In the genomic region with DNA sequence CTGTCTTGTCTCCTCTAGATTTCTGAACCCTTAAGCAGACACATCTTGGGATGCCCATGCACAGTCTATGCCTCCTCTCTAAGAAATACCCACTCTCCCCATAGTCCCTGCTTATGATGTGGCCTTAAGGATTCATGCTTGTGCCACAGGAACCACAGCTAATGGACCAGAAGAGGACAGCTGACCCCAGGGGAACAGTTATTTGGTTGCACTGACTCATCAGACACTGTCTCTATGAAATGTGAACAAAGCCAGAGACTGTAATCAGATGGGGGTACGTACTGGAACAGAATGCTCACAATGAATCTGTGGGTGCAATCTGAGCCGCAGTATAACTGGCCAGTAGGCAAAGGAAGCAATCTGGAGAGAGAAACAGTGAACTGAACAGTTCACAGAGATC, we compare ENCODE assay signal across 13 cellular contexts.
"Had no signal": no experiment of that assay in that cellular context is flagged by ENCODE, and none has a peak within 500 bp of the region (broad histone marks: within the 10 kb centered on the region; RNA-seq: fewer than 3 reads in every experiment).

No MANE protein-coding gene starts in this region.

- ATAC-seq: body of pancreas; left lobe of liver; naive thymus-derived CD4-positive, alpha-beta T cell; pancreas; upper lobe of right lung had no signal

- H3K27ac ChIP-seq: body of pancreas, pancreas, upper lobe of right lung, WERI-Rb-1 had no signal

- DNase-seq: activated CD4-positive, alpha-beta T cell treated with anti-CD3 and anti-CD28 coated beads, Interleukin-2, amount 50 U/mL, for 48 hours; activated gamma-delta T cell treated with Interleukin-2 at 50 U/mL for 16 hours; activated T-cell treated with anti-CD3 and anti-CD28 coated beads for 4 hours; body of pancreas; glutamatergic neuron; hypothalamus; midbrain; naive thymus-derived CD4-positive, alpha-beta T cell; pancreas; stimulated activated naive CD4-positive, alpha-beta T cell; upper lobe of right lung; WERI-Rb-1 had no signal
